21 cellular contexts compared by ENCODE assay signal in genomic region chr11:27642954-27643353, GRCh38. TPM values are rescaled to one million over a fixed set of nuclear protein-coding genes. Genes with fewer than 3 reads are reported as not detected.
"Had no signal": no experiment of that assay in that cellular context is flagged by ENCODE, and none has a peak within 500 bp of the region (broad histone marks: within the 10 kb centered on the region; RNA-seq: fewer than 3 reads in every experiment).

No MANE protein-coding gene starts in this region.

- H3K27ac ChIP-seq: cardiac muscle cell, right lobe of liver, tibial artery, VCaP had no signal

- DNase-seq: activated CD4-positive, alpha-beta memory T cell treated with anti-CD3 and anti-CD28 coated beads, Interleukin-2, amount 10 ng/mL, durations not matched to agents 7 days and 5 days; activated CD4-positive, alpha-beta T cell treated with anti-CD3 and anti-CD28 coated beads for 36 hours; activated gamma-delta T cell treated with Interleukin-2 at 50 U/mL for 16 hours; activated naive CD8-positive, alpha-beta T cell treated with anti-CD3 and anti-CD28 coated beads, Interleukin-2, amount 10 ng/mL, durations not matched to agents 7 days and 5 days; activated T-cell treated with anti-CD3 and anti-CD28 coated beads, Interleukin-2, amount 50 U/mL, for 72 hours; anterior cingulate cortex; cortex of kidney; effector CD8-positive, alpha-beta T cell; erythroblast; immature natural killer cell; mesenchymal stem cell; occipital lobe; right lobe of liver; stimulated activated CD4-positive, alpha-beta T cell treated with anti-CD3 and anti-CD28 coated beads, Interleukin-1b, Interleukin-23, amount 100 ng/mL, for 48 hours; T-helper 1 cell; tibial artery had no signal

- ATAC-seq: activated CD4-positive, alpha-beta T cell treated with anti-CD3 and anti-CD28 coated beads for 36 hours; activated T-cell treated with anti-CD3 and anti-CD28 coated beads, Interleukin-2, amount 50 U/mL, for 72 hours; left lobe of liver; natural killer cell treated with Interleukin-12 subunit alpha and Interleukin-12 subunit beta and Interleukin-15 and Interleukin-18, amount 100 ng/mL, for 72 hours; right lobe of liver; stimulated activated memory B cell treated with anti-CD40 and anti-IgM and Interleukin-4, amounts not matched to agents 10 μg/mL and 1 μg/mL and 100 μg/mL, for 72 hours had no signal

- H3K9me3 ChIP-seq: right lobe of liver, tibial artery had no signal

- H3K4me1 ChIP-seq: right lobe of liver, tibial artery had no signal

- H3K4me3 ChIP-seq: cardiac muscle cell, right lobe of liver, tibial artery had no signal

- H3K27me3 ChIP-seq: cardiac muscle cell, right lobe of liver, tibial artery had no signal

- H3K36me3 ChIP-seq: cardiac muscle cell, right lobe of liver had no signal

RNA-seq across cellular contexts. Expression of gene BDNF, which starts 57.3 kb away (rescaled TPM):
- total RNA-seq: activated CD4-positive, alpha-beta memory T cell treated with anti-CD3 and anti-CD28 coated beads, Interleukin-2, amount 10 ng/mL, durations not matched to agents 7 days and 5 days; activated CD4-positive, alpha-beta T cell treated with anti-CD3 and anti-CD28 coated beads for 36 hours; activated naive CD8-positive, alpha-beta T cell treated with anti-CD3 and anti-CD28 coated beads, Interleukin-2, amount 10 ng/mL, durations not matched to agents 7 days and 5 days; activated T-cell treated with anti-CD3 and anti-CD28 coated beads, Interleukin-2, amount 50 U/mL, for 72 hours; natural killer cell treated with Interleukin-12 subunit alpha and Interleukin-12 subunit beta and Interleukin-15 and Interleukin-18, amount 100 ng/mL, for 72 hours had no signal
